In genomic region chr6:10556496-10557391, GRCh38 we compare ENCODE assay signal across 10 cellular contexts. TPM values are rescaled to one million over a fixed set of nuclear protein-coding genes. Genes with fewer than 3 reads are reported as not detected.
A peak's percentile ranks its signal among the peaks of the same experiment; 100 is the strongest.
DNase-seq lines count a peak whose midpoint lies in the region; TF ChIP-seq lines count a peak whose summit lies in the region.
"Had no signal": no experiment of that assay in that cellular context is flagged by ENCODE, and none has a peak within 500 bp of the region (broad histone marks: within the 10 kb centered on the region; RNA-seq: fewer than 3 reads in every experiment).

No MANE protein-coding gene starts in this region.

- peak overlapping the region; percentile 89 for H3K4me3 ChIP-seq in iPS-20b (ENCODE audit: low read length)
- H3K4me3 ChIP-seq in sigmoid colon, result peak overlapping the region; percentile 41 to 54 (median 50)

- DNase-seq in NCI-H146 (lab: John Stamatoyannopoulos, UW), result peak; percentile 61
- no peak for DNase-seq in sigmoid colon
- DNase-seq in activated gamma-delta T cell treated with Interleukin-2 at 50 U/mL for 16 hours, result no peak
- no peak for DNase-seq in midbrain (lab: John Stamatoyannopoulos, UW)
- no peak for DNase-seq in activated CD8-positive, alpha-beta memory T cell treated with anti-CD3 and anti-CD28 coated beads for 24 hours
- DNase-seq in GM03348 (ENCODE audit: low spot score), result no peak
- DNase-seq: effector memory CD8-positive, alpha-beta T cell; stimulated activated naive CD8-positive, alpha-beta T cell treated with anti-CD3 and anti-CD28 coated beads, Interleukin-15, Interleukin-2, amounts not matched to agents 100 U/mL and 50 U/mL, for 24 hours had no signal

- no peak for TF ChIP-seq EP300 in sigmoid colon (IDR thresholded peaks at IDR 0.05)

- no peaks in the 10 kb centered on the region for H3K9me3 Mint-ChIP-seq in brain
- H3K9me3 Mint-ChIP-seq: effector memory CD8-positive, alpha-beta T cell had no signal

- H3K27ac Mint-ChIP-seq in brain, result peak overlapping the region; percentile 82 to 99 (median 97)

- peaks cover 6% of the 10 kb centered on the region; the same call in 1 of the 2 replicates for H3K36me3 ChIP-seq in iPS-20b (ENCODE audit: insufficient read depth, low read depth, low read length)
- no peaks in the 10 kb centered on the region for H3K36me3 ChIP-seq in sigmoid colon

- H3K4me1 ChIP-seq in iPS-20b (ENCODE audit: insufficient read depth, low read length) (peaks cover 30% of the 10 kb centered on the region), sigmoid colon (peaks cover 0 to 68% (median 45%) of the 10 kb centered on the region in 4 donors)

- peaks cover 72% of the 10 kb centered on the region for H3K4me1 Mint-ChIP-seq in brain

- no peaks in the 10 kb centered on the region for H3K9me3 ChIP-seq in iPS-20b (ENCODE audit: insufficient read depth, low read depth, low read length)
- H3K9me3 ChIP-seq in sigmoid colon, result no peaks in the 10 kb centered on the region

- TF ChIP-seq CTCF in brain (conservative IDR thresholded peaks at IDR 0.05) (no peak), sigmoid colon (IDR thresholded peaks at IDR 0.05) (no peak)

- no peak for TF ChIP-seq POLR2A in sigmoid colon (IDR thresholded peaks at IDR 0.05)

- peak overlapping the region; percentile 86 for H3K27ac ChIP-seq in iPS-20b (ENCODE audit: low read length)
- H3K27ac ChIP-seq in sigmoid colon, result peak overlapping the region; percentile 81 to 87 (median 85)

- peaks cover 13% of the 10 kb centered on the region for H3K36me3 Mint-ChIP-seq in brain

- intact Hi-C loops in sigmoid colon (cut with DNase I), result loop anchor here (5.0 kb wide), 2 partner anchors 44 to 56 kb away; no protein-coding TSS in a partner anchor

- WGBS in sigmoid colon, 2 donors, result 58 to 75% methylated on average over 12 of the region's 12 CpGs

- H3K27me3 Mint-ChIP-seq in brain, result peaks cover 5% of the 10 kb centered on the region
- H3K27me3 Mint-ChIP-seq: effector memory CD8-positive, alpha-beta T cell had no signal

- no peaks in the 10 kb centered on the region for H3K27me3 ChIP-seq in iPS-20b (ENCODE audit: insufficient read depth, low read length)
- no peaks in the 10 kb centered on the region for H3K27me3 ChIP-seq in sigmoid colon

- H3K9ac ChIP-seq in iPS-20b (ENCODE audit: low read depth, low read length), result peak overlapping the region; percentile 88; the same call in 1 of the 2 replicates

- peak overlapping the region; percentile 84 to 94 (median 93) for H3K4me3 Mint-ChIP-seq in brain
- H3K4me3 Mint-ChIP-seq: effector memory CD8-positive, alpha-beta T cell had no signal

RNA-seq across cellular contexts. Expression of gene GCNT2, which starts 35.6 kb away (rescaled TPM):
- polyA plus RNA-seq in brain (ENCODE audit: insufficient read depth, low read depth, low replicate concordance) (9.3 TPM), sigmoid colon (1 to 10 TPM; 2.4 to 5.3 (median 4.6) TPM)
- total RNA-seq in sigmoid colon, result 10 to 100 TPM; 13.2 to 26.9 (median 15.9) TPM
